ENCODE assay signal across 8 cellular contexts in the genomic region with DNA sequence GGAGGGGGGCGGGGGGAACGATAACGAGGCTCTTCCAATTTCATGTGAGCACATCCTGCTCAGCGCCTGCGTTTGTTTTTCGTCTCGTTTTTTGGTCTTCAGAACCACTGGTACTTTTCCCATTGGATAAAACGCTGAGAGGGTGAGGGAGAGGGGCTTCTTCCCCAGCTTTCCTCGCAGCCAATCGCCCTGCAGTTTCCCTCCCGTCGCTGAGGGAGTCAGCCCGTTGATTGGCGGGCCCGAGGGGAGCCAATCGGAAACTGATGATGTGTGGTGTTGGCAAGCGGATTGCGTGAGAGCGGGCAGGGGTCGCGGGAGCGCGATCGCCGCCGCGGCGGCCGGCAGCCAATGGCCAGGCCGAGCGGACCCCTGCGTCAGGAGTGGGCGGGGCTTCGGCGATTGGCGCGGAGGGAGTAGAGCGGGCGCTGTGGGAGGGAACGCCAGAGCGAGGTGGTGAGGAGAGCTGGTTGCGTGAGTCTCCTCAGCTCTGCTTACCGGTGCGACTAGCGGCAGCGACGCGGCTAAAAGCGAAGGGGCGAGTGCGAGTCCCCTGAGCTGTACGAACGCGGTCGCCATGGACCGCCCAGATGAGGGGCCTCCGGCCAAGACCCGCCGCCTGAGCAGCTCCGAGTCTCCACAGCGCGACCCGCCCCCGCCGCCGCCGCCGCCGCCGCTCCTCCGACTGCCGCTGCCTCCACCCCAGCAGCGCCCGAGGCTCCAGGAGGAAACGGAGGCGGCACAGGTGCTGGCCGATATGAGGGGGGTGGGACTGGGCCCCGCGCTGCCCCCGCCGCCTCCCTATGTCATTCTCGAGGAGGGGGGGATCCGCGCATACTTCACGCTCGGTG. TPM values are rescaled to one million over a fixed set of nuclear protein-coding genes. Genes with fewer than 3 reads are reported as not detected.
DNase-seq lines count a peak whose midpoint lies in the region; ATAC-seq lines count a peak whose summit lies in the region.

TSPYL2 (plus strand) TSS at position 443 of the 848 bp plus-strand sequence; CDS start at position 575, 132 bp downstream.

- DNase-seq in COLO668 (lab: John Stamatoyannopoulos, UW; ENCODE audit: unreplicated experiment) = peak; percentile 94
- peak; percentile 95 for DNase-seq in HT1080 (ENCODE audit: low read depth)
- DNase-seq in NOMO-1 treated with DMSO at 0.1 percent for 48 hours (lab: John Stamatoyannopoulos, UW; ENCODE audit: unreplicated experiment) = peak; percentile 84
- DNase-seq in activated CD8-positive, alpha-beta memory T cell treated with anti-CD3 and anti-CD28 coated beads for 4 hours (ENCODE audit: low read depth in 2 of 2) = peak; percentile 80 to 90
- DNase-seq in effector memory CD4-positive, alpha-beta T cell = peak; percentile 90 to 92 (median 90)
- peak; percentile 80 to 91 for DNase-seq in memory B cell (ENCODE audit: low spot score in 2 of 2)
- peak; percentile 78 for DNase-seq in stimulated activated CD8-positive, alpha-beta memory T cell treated with anti-CD3 and anti-CD28 coated beads, Interleukin-12 subunit alpha, Interleukin-12 subunit beta, amount 100 ng/mL, for 24 hours (ENCODE audit: extremely low read depth)

- peaks cover 8% of the 10 kb centered on the region for H3K36me3 ChIP-seq in effector memory CD4-positive, alpha-beta T cell (ENCODE audit: control insufficient read depth, insufficient read depth, low read length)

- H3K27ac ChIP-seq in effector memory CD4-positive, alpha-beta T cell (ENCODE audit: insufficient read depth, low read length, poor library complexity, severe bottlenecking) = peak within 1 kb of the TSS; percentile 82

- H3K9me3 Mint-ChIP-seq in memory B cell = no peaks in the 10 kb centered on the region

- peaks cover 13% of the 10 kb centered on the region for H3K36me3 Mint-ChIP-seq in memory B cell

- peak; percentile 80 for ATAC-seq in GM21360 (IDR thresholded peaks at IDR 0.05; ENCODE audit: unreplicated experiment)
- peak; percentile 90 for ATAC-seq in memory B cell (ENCODE audit: low read depth)

- H3K9me3 ChIP-seq in effector memory CD4-positive, alpha-beta T cell (ENCODE audit: control insufficient read depth, low read length) = no peaks in the 10 kb centered on the region

- H3K27me3 Mint-ChIP-seq in memory B cell = no peaks in the 10 kb centered on the region

- no peaks in the 10 kb centered on the region for H3K4me1 ChIP-seq in effector memory CD4-positive, alpha-beta T cell (ENCODE audit: control insufficient read depth, insufficient read depth, low read length, poor library complexity, severe bottlenecking)

- peak within 1 kb of the TSS; percentile 91 for H3K4me3 Mint-ChIP-seq in memory B cell

- H3K27me3 ChIP-seq in effector memory CD4-positive, alpha-beta T cell (replicated peaks; ENCODE audit: control insufficient read depth, insufficient read depth, low read length, poor library complexity, severe bottlenecking) = no peaks in the 10 kb centered on the region

- peak within 1 kb of the TSS; percentile 96 for H3K27ac Mint-ChIP-seq in memory B cell

- H3K4me1 Mint-ChIP-seq in memory B cell = peaks cover 29% of the 10 kb centered on the region

- H3K4me3 ChIP-seq in effector memory CD4-positive, alpha-beta T cell (ENCODE audit: insufficient read depth, low read depth, low read length, poor library complexity, severe bottlenecking) = peak within 1 kb of the TSS; percentile 82

RNA-seq across cellular contexts. Expression of gene TSPYL2, which starts in this region (rescaled TPM):
- total RNA-seq in HT1080 (2014; rRNA removed; shearing (Covaris generic)) = 5.5 and 6.0 TPM in 2 replicates
- 5.4 and 6.3 TPM in 2 replicates for polyA plus RNA-seq in HT1080 (2015; cell fraction: cytosol; rRNA removed)
- polyA plus RNA-seq in HT1080 (2015; cell fraction: nucleus; rRNA removed) = 30.2 and 38.1 TPM in 2 replicates

Comparison
In these comparisons a context has a peak if more than half of its experiments do, and no peak if none do; other contexts are left out.
1. Peak in every context shown above with its lines: DNase-seq, ATAC-seq, H3K4me3 ChIP-seq and H3K27ac ChIP-seq.